In the genomic region with DNA sequence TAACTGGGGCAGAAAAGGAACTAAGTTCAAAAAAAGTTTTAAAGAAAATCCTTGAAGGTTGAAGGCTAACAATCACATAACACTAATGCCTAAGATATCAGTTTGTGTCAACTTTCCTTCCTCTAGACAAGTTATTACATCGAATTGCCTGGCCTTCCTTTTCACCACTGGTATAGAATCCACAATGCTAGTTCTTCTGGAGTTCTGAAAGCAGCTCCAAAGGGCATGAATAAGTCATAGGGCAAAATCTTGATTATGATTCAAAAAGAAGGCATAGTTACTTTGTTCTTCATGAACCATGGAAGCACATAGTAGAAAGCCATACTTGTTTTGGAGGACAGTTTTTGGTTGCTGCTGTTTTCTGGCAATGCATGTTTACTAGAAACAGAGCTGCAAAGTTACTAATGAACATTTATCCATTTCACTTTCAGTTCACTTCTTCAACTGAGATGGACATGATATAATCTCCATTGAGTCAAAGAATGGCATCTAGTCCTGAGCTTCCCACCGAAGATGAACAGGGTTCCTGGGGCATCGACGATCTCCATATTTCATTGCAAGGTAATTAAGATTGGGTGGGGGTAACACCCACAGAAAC, we compare ENCODE assay signal across 11 cellular contexts. TPM values are rescaled to one million over a fixed set of nuclear protein-coding genes. Genes with fewer than 3 reads are reported as not detected.
DNase-seq lines count a peak whose midpoint lies in the region; ATAC-seq and TF ChIP-seq lines count a peak whose summit lies in the region.
"Had no signal": no experiment of that assay in that cellular context is flagged by ENCODE, and none has a peak within 500 bp of the region (broad histone marks: within the 10 kb centered on the region; RNA-seq: fewer than 3 reads in every experiment).

No MANE protein-coding gene starts in this region.

- no peaks in the 10 kb centered on the region for H3K9me3 ChIP-seq in spleen

- peak overlapping the region; percentile 23 to 37 for H3K27ac Mint-ChIP-seq in T-cell
- H3K27ac Mint-ChIP-seq in glutamatergic neuron (ENCODE audit: unreplicated experiment) = no peak overlapping the region

- peaks cover 0 to 26% (median 0%) of the 10 kb centered on the region in 6 donors for H3K36me3 ChIP-seq in spleen

- H3K4me1 Mint-ChIP-seq in T-cell (peaks cover 47 to 84% (median 82%) of the 10 kb centered on the region in 3 donors), glutamatergic neuron (ENCODE audit: low read depth, unreplicated experiment) (peaks cover 9% of the 10 kb centered on the region)

- H3K36me3 Mint-ChIP-seq in T-cell (peaks cover 39% of the 10 kb centered on the region), glutamatergic neuron (ENCODE audit: unreplicated experiment) (peaks cover 8% of the 10 kb centered on the region)

- CTCF ChIA-PET in T-cell (lab: Charles Lee) = interaction anchor here in 1 of 2 donors (0.9 to 1.2 kb wide), 2 partner anchors 56 to 72 kb away, joined by 3 read pairs; a partner anchor contains a TSS

- 57 to 68% (median 67%) methylated on average over 4 of the region's 4 CpGs for WGBS in spleen, 5 donors

- POLR2A ChIA-PET in T-cell (lab: Charles Lee) = interaction anchor here (0.6 to 0.8 kb wide), 2 partner anchors 45 to 63 kb away, joined by 3 to 4 read pairs; no protein-coding TSS in a partner anchor

- H3K27ac ChIP-seq in spleen = peak overlapping the region in 7 of 8 donors; percentile 22 to 70 (median 52)

- H3K4me3 Mint-ChIP-seq in T-cell (peak overlapping the region in 2 of 3 donors; percentile 44 to 55), glutamatergic neuron (ENCODE audit: unreplicated experiment) (no peak overlapping the region)

- no peak for TF ChIP-seq POLR2A in spleen (IDR thresholded peaks at IDR 0.05)
- TF ChIP-seq POLR2A in erythroblast (IDR thresholded peaks at IDR 0.05; ENCODE audit: low read length) = no peak

- H3K27me3 ChIP-seq in spleen (replicated peaks in 1 of 7) = no peaks in the 10 kb centered on the region

- TF ChIP-seq CTCF in fibroblast of pulmonary artery (IDR thresholded peaks at IDR 0.05; ENCODE audit: low read length, missing control alignments) (no peak), spleen (IDR thresholded peaks at IDR 0.05 in 8 of 11, conservative IDR thresholded peaks at IDR 0.05 in 3 of 11) (no peak), glutamatergic neuron (IDR thresholded peaks at IDR 0.05; ENCODE audit: partially characterized antibody, unreplicated experiment) (no peak)

- ATAC-seq in GM19324 (IDR thresholded peaks at IDR 0.05; ENCODE audit: low FRiP score, unreplicated experiment) = peak; percentile 39
- no peak for ATAC-seq in T-cell (replicated peaks in 1 of 4)
- ATAC-seq in HG03457 (IDR thresholded peaks at IDR 0.05; ENCODE audit: unreplicated experiment) = no peak

- no peaks in the 10 kb centered on the region for H3K9me3 Mint-ChIP-seq in T-cell
- peaks cover 3% of the 10 kb centered on the region for H3K9me3 Mint-ChIP-seq in glutamatergic neuron (ENCODE audit: unreplicated experiment)

- H3K27me3 Mint-ChIP-seq in T-cell (no peaks in the 10 kb centered on the region), glutamatergic neuron (ENCODE audit: unreplicated experiment) (no peaks in the 10 kb centered on the region)

- H3K4me1 ChIP-seq in spleen = peaks cover 4 to 58% (median 31%) of the 10 kb centered on the region in 6 donors

- intact Hi-C loops in spleen (cut with DNase I; ENCODE audit: low total_unique reads) = no loop called here

- peak overlapping the region; percentile 21 for H3K4me3 ChIP-seq in fibroblast of pulmonary artery (replicated peaks; ENCODE audit: low read depth, low read length)
- peak overlapping the region in 2 of 8 donors; percentile 24 to 39 for H3K4me3 ChIP-seq in spleen
- H3K4me3 ChIP-seq: skin epidermis had no signal

- DNase-seq in T-cell = no peak
- DNase-seq in fibroblast of pulmonary artery (ENCODE audit: low read depth) = no peak
- no peak for DNase-seq in spleen
- DNase-seq in erythroblast (lab: John Stamatoyannopoulos, UW) = no peak
- no peak for DNase-seq in glutamatergic neuron
- no peak for DNase-seq in NCI-H1048 (lab: John Stamatoyannopoulos, UW)
- DNase-seq: activated effector memory CD4-positive, alpha-beta T cell treated with anti-CD3 and anti-CD28 coated beads, Interleukin-2, amount 50 U/mL, for 16 hours; EL had no signal

RNA-seq across cellular contexts. Expression of a gene that starts 56.0 kb away (rescaled TPM):
- total RNA-seq in T-cell = 100 to 1,000 TPM; 150 to 321 (median 229) TPM
- 100 to 1,000 TPM; 128 to 173 (median 154) TPM for total RNA-seq in spleen
- polyA plus RNA-seq in spleen = 10 to 100 TPM; 16.0 to 25.5 (median 19.6) TPM
- 81.7 TPM for total RNA-seq in glutamatergic neuron (ENCODE audit: unreplicated experiment)
